ENCODE assay signal across 9 cellular contexts in the genomic region with DNA sequence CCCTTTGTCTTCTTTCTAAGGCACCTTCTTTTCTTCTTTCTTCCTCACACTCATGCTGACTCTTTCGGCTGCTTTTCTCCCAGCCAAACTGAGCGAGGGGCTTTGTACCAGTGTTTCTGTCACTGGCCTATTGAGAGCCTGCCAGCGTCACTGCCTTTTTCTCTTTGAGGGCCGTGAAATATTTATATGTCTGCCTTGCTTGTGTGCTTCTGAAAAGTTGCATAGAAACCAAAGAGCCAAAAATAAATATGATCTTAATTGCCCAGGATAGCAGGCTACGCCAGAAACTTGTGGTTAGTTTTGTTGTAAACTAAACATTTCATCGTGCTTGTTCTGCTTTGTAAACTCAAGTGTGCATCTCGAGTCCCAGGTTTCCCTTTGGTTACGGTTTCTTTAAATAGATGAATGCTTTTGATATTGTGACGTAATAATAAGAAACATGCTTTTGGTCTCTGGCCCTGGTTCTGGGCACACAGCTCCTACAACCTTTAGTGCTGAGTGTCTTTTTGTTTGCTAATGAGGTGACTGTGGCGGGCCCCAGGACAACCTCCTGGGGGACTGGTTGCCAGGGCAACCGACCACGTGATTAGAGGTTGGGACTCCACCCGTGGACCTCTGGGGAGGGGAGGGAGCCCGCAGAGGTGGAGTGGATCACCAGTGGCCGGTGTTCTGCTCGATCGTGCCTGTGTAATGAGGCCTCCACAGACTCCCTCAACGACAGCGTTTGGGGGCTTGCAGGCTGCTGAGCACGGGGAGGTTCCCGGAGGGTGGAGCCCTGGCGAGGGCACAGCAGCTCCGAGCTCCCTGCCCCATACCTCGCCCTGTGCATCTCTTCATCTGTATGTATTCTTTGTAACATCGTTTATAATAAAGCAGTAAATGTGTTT. TPM values are rescaled to one million over a fixed set of nuclear protein-coding genes. Genes with fewer than 3 reads are reported as not detected.
A peak's percentile ranks its signal among the peaks of the same experiment; 100 is the strongest.
DNase-seq lines count a peak whose midpoint lies in the region; ATAC-seq and TF ChIP-seq lines count a peak whose summit lies in the region.
"Had no signal": no experiment of that assay in that cellular context is flagged by ENCODE, and none has a peak within 500 bp of the region (broad histone marks: within the 10 kb centered on the region; RNA-seq: fewer than 3 reads in every experiment).

No MANE protein-coding gene starts in this region.

- no peaks in the 10 kb centered on the region for H3K9me3 Mint-ChIP-seq in activated CD4-positive, alpha-beta memory T cell treated with anti-CD3 and anti-CD28 coated beads for 36 hours
- H3K9me3 Mint-ChIP-seq in activated CD4-positive, alpha-beta memory T cell treated with anti-CD3 and anti-CD28 coated beads, Interleukin-2, amount 10 ng/mL, durations not matched to agents 7 days and 5 days = no peaks in the 10 kb centered on the region

- POLR2A ChIA-PET in activated CD4-positive, alpha-beta memory T cell treated with anti-CD3 and anti-CD28 coated beads for 36 hours (lab: Charles Lee) = no interaction called here
- POLR2A ChIA-PET in activated CD4-positive, alpha-beta memory T cell treated with anti-CD3 and anti-CD28 coated beads, Interleukin-2, amount 10 ng/mL, durations not matched to agents 7 days and 5 days (lab: Charles Lee) = interaction anchor here (0.7 to 1.0 kb wide), 2 partner anchors 10 kb away, joined by 3 to 4 read pairs; no protein-coding TSS in a partner anchor
- POLR2A ChIA-PET in HEK293 (lab: Yijun Ruan, JAX) = no interaction called here

- no peaks in the 10 kb centered on the region for H3K27me3 Mint-ChIP-seq in activated CD4-positive, alpha-beta memory T cell treated with anti-CD3 and anti-CD28 coated beads for 36 hours
- peaks cover 3% of the 10 kb centered on the region for H3K27me3 Mint-ChIP-seq in activated CD4-positive, alpha-beta memory T cell treated with anti-CD3 and anti-CD28 coated beads, Interleukin-2, amount 10 ng/mL, durations not matched to agents 7 days and 5 days

- no peak overlapping the region for H3K4me3 ChIP-seq in HEK293 (ENCODE audit: low read depth, low read length)
- no peak overlapping the region for H3K4me3 ChIP-seq in NB4 (ENCODE audit: low read depth, low read length)
- peak overlapping the region; percentile 5 for H3K4me3 ChIP-seq in retinal pigment epithelial cell (ENCODE audit: low read length)

- H3K4me1 Mint-ChIP-seq in activated CD4-positive, alpha-beta memory T cell treated with anti-CD3 and anti-CD28 coated beads for 36 hours (ENCODE audit: low read depth) = peaks cover 56% of the 10 kb centered on the region
- H3K4me1 Mint-ChIP-seq in activated CD4-positive, alpha-beta memory T cell treated with anti-CD3 and anti-CD28 coated beads, Interleukin-2, amount 10 ng/mL, durations not matched to agents 7 days and 5 days = peaks cover 34% of the 10 kb centered on the region

- TF ChIP-seq CTCF in HEK293 (tag by site-specific recombination; IDR thresholded peaks at IDR 0.05) (no peak), NB4 (IDR thresholded peaks at IDR 0.05; ENCODE audit: low read depth, low read length) (no peak), retinal pigment epithelial cell (conservative IDR thresholded peaks at IDR 0.05; ENCODE audit: low read depth, low read length) (no peak)

- peak; percentile 76 for ATAC-seq in Right ventricle myocardium superior (ENCODE audit: poor library complexity)

- H3K27ac Mint-ChIP-seq in activated CD4-positive, alpha-beta memory T cell treated with anti-CD3 and anti-CD28 coated beads for 36 hours = no peak overlapping the region
- no peak overlapping the region for H3K27ac Mint-ChIP-seq in activated CD4-positive, alpha-beta memory T cell treated with anti-CD3 and anti-CD28 coated beads, Interleukin-2, amount 10 ng/mL, durations not matched to agents 7 days and 5 days

- CTCF ChIA-PET in activated CD4-positive, alpha-beta memory T cell treated with anti-CD3 and anti-CD28 coated beads for 36 hours (lab: Charles Lee) = interaction anchor here (1.1 to 1.4 kb wide), 2 partner anchors 12 kb away, joined by 4 read pairs; no protein-coding TSS in a partner anchor
- CTCF ChIA-PET in activated CD4-positive, alpha-beta memory T cell treated with anti-CD3 and anti-CD28 coated beads, Interleukin-2, amount 10 ng/mL, durations not matched to agents 7 days and 5 days (lab: Charles Lee) = no interaction called here
- CTCF ChIA-PET in HEK293 (lab: Yijun Ruan, JAX) = interaction anchor here (0.6 to 1.2 kb wide), 3 partner anchors 15 to 913 kb away, joined by 3 read pairs; no protein-coding TSS in a partner anchor

- peaks cover 6% of the 10 kb centered on the region for H3K4me1 ChIP-seq in HEK293 (ENCODE audit: control insufficient read depth, insufficient read depth, low read length)

- TF ChIP-seq POLR2A in NB4 (IDR thresholded peaks at IDR 0.05; ENCODE audit: extremely low read depth, insufficient read length) = no peak

- DNase-seq in activated CD4-positive, alpha-beta memory T cell treated with anti-CD3 and anti-CD28 coated beads for 36 hours = peak; percentile 28
- DNase-seq in activated CD4-positive, alpha-beta memory T cell treated with anti-CD3 and anti-CD28 coated beads, Interleukin-2, amount 10 ng/mL, durations not matched to agents 7 days and 5 days = no peak
- peak; percentile 14 for DNase-seq in NB4 (ENCODE audit: low read depth)
- peak; percentile 47 for DNase-seq in activated T-cell treated with anti-CD3 and anti-CD28 coated beads, Interleukin-2, amount 50 U/mL, for 1 hour
- DNase-seq in Right ventricle myocardium superior = peak; percentile 80
- DNase-seq in retinal pigment epithelial cell (ENCODE audit: low read depth) = no peak
- no peak for DNase-seq in GOT3 (lab: John Stamatoyannopoulos, UW)
- DNase-seq: DND-41 had no signal

- H3K9me3 ChIP-seq in HEK293 (ENCODE audit: control insufficient read depth, insufficient read depth, low read depth, low read length) = no peaks in the 10 kb centered on the region

- no peak overlapping the region for H3K4me3 Mint-ChIP-seq in activated CD4-positive, alpha-beta memory T cell treated with anti-CD3 and anti-CD28 coated beads for 36 hours
- H3K4me3 Mint-ChIP-seq in activated CD4-positive, alpha-beta memory T cell treated with anti-CD3 and anti-CD28 coated beads, Interleukin-2, amount 10 ng/mL, durations not matched to agents 7 days and 5 days = no peak overlapping the region

- peaks cover 45% of the 10 kb centered on the region for H3K36me3 Mint-ChIP-seq in activated CD4-positive, alpha-beta memory T cell treated with anti-CD3 and anti-CD28 coated beads for 36 hours
- H3K36me3 Mint-ChIP-seq in activated CD4-positive, alpha-beta memory T cell treated with anti-CD3 and anti-CD28 coated beads, Interleukin-2, amount 10 ng/mL, durations not matched to agents 7 days and 5 days (ENCODE audit: low read depth) = peaks cover 33% of the 10 kb centered on the region

- peak overlapping the region; percentile 44; the same call in 1 of the 2 replicates for H3K27ac ChIP-seq in HEK293 (ENCODE audit: extremely low read depth, low read depth, low read length)

- intact Hi-C loops in activated CD4-positive, alpha-beta memory T cell treated with anti-CD3 and anti-CD28 coated beads for 36 hours (cut with micrococcal nuclease) = loop anchor here (5.0 to 10.0 kb wide), 3 partner anchors 117 to 380 kb away; no protein-coding TSS in a partner anchor
- intact Hi-C loops in Right ventricle myocardium superior (cut with DNase I) = no loop called here

- peaks cover 0 to 7% of the 10 kb centered on the region in 2 experiments; a peak in 1 of 3 replicates for H3K36me3 ChIP-seq in HEK293 (ENCODE audit: control insufficient read depth in 2 of 2, insufficient read depth in 1 of 2, low read length in 2 of 2)

TF ChIP-seq in HEK293, 187 proteins besides CTCF, POLR2A, EP300 and RAD21 (continues in another document):
- TF ChIP-seq, protein P1, sequence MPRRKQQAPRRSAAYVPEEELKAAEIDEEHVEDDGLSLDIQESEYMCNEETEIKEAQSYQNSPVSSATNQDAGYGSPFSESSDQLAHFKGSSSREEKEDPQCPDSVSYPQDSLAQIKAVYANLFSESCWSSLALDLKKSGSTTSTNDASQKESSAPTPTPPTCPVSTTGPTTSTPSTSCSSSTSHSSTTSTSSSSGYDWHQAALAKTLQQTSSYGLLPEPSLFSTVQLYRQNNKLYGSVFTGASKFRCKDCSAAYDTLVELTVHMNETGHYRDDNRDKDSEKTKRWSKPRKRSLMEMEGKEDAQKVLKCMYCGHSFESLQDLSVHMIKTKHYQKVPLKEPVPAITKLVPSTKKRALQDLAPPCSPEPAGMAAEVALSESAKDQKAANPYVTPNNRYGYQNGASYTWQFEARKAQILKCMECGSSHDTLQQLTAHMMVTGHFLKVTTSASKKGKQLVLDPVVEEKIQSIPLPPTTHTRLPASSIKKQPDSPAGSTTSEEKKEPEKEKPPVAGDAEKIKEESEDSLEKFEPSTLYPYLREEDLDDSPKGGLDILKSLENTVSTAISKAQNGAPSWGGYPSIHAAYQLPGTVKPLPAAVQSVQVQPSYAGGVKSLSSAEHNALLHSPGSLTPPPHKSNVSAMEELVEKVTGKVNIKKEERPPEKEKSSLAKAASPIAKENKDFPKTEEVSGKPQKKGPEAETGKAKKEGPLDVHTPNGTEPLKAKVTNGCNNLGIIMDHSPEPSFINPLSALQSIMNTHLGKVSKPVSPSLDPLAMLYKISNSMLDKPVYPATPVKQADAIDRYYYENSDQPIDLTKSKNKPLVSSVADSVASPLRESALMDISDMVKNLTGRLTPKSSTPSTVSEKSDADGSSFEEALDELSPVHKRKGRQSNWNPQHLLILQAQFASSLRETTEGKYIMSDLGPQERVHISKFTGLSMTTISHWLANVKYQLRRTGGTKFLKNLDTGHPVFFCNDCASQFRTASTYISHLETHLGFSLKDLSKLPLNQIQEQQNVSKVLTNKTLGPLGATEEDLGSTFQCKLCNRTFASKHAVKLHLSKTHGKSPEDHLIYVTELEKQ (tag by site-specific recombination; IDR thresholded peaks at IDR 0.05; ENCODE audit: borderline replicate concordance) = no peak
- no peak for TF ChIP-seq WT1 (tag by site-specific recombination; IDR thresholded peaks at IDR 0.05)
- peak; percentile 70 for TF ChIP-seq FEZF1 (tag by site-specific recombination; IDR thresholded peaks at IDR 0.05)
- TF ChIP-seq KLF1 (tag by site-specific recombination; IDR thresholded peaks at IDR 0.05) = peak; percentile 7; the same call in 1 of the 2 replicates
- TF ChIP-seq ZNF791 (tag by site-specific recombination; IDR thresholded peaks at IDR 0.05) = no peak

RNA-seq across cellular contexts. Expression of gene SLC37A1, which starts 10.9 kb away (rescaled TPM):
- total RNA-seq in activated CD4-positive, alpha-beta memory T cell treated with anti-CD3 and anti-CD28 coated beads for 36 hours = 10 to 100 TPM; 21.1 to 21.2 TPM
- 10 to 100 TPM; 12.7 to 13.3 TPM for total RNA-seq in activated CD4-positive, alpha-beta memory T cell treated with anti-CD3 and anti-CD28 coated beads, Interleukin-2, amount 10 ng/mL, durations not matched to agents 7 days and 5 days
- 3.8 TPM for total RNA-seq in Right ventricle myocardium superior

RNA-seq across cellular contexts. Expression of gene RSPH1, which starts 28.6 kb away (rescaled TPM):
- total RNA-seq in activated CD4-positive, alpha-beta memory T cell treated with anti-CD3 and anti-CD28 coated beads for 36 hours = under 1 TPM; 0.38 to 0.53 TPM
- not detected for total RNA-seq in activated CD4-positive, alpha-beta memory T cell treated with anti-CD3 and anti-CD28 coated beads, Interleukin-2, amount 10 ng/mL, durations not matched to agents 7 days and 5 days
- not detected for total RNA-seq in Right ventricle myocardium superior

Comparison
In these comparisons a context has a peak if more than half of its experiments do, and no peak if none do; other contexts are left out.
1. DNase-seq: peak in activated CD4-positive, alpha-beta memory T cell treated with anti-CD3 and anti-CD28 coated beads for 36 hours (single experiment), NB4 (single experiment), activated T-cell treated with anti-CD3 and anti-CD28 coated beads, Interleukin-2, amount 50 U/mL, for 1 hour (single experiment) and Right ventricle myocardium superior (single experiment); none in activated CD4-positive, alpha-beta memory T cell treated with anti-CD3 and anti-CD28 coated beads, Interleukin-2, amount 10 ng/mL, durations not matched to agents 7 days and 5 days (single experiment), retinal pigment epithelial cell (single experiment) and GOT3 (single experiment).